ENCODE assay signal across 12 cellular contexts in the genomic region with DNA sequence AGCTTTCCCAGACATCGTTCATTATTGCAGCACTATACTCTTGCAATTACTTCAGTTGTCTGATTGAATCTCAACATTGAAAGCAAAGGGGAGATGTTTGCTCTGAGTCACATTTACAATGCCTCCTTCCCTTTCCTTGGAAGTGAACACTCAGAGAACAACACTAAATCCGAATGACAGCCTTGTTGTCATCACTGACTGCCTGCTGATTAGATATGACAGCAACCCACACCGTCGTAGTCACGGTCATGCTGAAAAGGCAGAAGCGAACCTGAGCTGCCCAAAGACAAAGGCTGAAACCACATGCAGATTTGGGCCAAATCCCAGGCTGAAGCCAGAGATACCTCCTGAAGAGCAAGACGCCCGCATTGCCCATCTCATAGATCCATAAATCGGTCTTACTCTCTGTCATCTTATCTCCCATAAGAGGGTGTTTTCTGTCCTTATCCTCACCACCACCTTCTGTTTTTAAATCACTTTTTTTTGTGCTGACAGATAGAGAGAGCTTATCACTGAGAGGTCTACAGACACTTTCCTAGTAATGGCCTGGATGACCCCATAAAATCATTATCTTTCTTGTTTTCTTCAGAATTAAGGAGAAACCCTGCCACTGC.
"Had no signal": no experiment of that assay in that cellular context is flagged by ENCODE, and none has a peak within 500 bp of the region (broad histone marks: within the 10 kb centered on the region; RNA-seq: fewer than 3 reads in every experiment).

No MANE protein-coding gene starts in this region.

- H3K36me3 ChIP-seq: neural progenitor cell had no signal

- H3K27ac ChIP-seq: coronary artery, heart left ventricle, neural progenitor cell had no signal

- H3K4me3 ChIP-seq: coronary artery, heart left ventricle, neural progenitor cell had no signal

- H3K4me2 ChIP-seq: neural progenitor cell had no signal

- H3K4me1 ChIP-seq: heart left ventricle, neural progenitor cell had no signal

- H3K27me3 ChIP-seq: heart left ventricle, neural progenitor cell had no signal

- ATAC-seq: heart left ventricle, left lobe of liver, right cardiac atrium, WTC11 had no signal

- DNase-seq: activated CD4-positive, alpha-beta T cell treated with anti-CD3 and anti-CD28 coated beads, Interleukin-2, amount 10 ng/mL, durations not matched to agents 24 days and 14 days; activated naive CD4-positive, alpha-beta T cell treated with anti-CD3 and anti-CD28 coated beads for 36 hours; effector CD8-positive, alpha-beta T cell; heart left ventricle; right cardiac atrium; stimulated activated naive CD4-positive, alpha-beta T cell; substantia nigra; trophoblast cell had no signal

- H2AFZ ChIP-seq: neural progenitor cell had no signal
